In the genomic region with DNA sequence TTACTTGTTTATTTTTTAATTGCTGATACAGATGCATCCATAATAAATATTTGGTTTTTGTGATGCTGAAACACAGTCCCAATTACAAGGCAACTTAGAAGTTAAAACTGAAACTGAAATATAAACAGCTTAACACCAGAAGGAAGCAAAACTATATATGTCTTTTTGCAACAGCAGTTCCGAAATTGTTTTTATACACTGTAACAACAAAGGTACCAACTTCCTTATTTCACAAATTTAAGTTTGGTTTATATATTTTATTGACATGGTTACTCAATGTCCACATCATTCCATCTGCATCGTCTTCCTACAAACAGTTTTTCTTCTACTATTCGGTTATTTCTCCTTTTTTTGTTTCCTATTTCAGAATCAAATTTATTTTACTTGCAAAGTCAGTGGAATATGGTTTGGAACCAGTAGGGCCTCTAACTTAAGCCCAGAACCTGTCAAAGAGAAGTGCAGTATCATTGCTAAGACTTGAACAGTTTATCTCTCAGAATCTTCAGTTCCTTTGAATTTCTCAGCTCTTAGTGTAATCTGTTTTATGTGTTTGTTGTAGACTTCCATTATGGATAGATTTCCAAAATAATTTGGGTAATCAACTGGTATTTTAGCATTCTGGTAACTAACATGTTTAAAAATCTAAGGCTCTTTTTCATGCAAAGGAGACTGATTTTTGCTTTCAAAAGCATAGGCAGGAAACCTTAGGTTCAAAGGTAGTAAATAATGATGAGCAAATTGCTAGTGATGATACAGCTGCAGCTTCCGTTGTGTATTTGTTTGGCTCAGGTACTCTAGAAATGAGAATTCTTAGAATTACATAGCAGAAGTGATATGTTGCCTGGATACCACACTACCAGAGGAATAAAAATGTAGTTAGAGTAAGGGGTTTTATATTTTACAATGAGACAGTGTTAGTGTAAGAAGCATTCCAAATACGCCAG, we compare ENCODE assay signal across 8 cellular contexts. TPM values are rescaled to one million over a fixed set of nuclear protein-coding genes. Genes with fewer than 3 reads are reported as not detected.
A peak's percentile ranks its signal among the peaks of the same experiment; 100 is the strongest.
DNase-seq lines count a peak whose midpoint lies in the region; ATAC-seq and TF ChIP-seq lines count a peak whose summit lies in the region.

No MANE protein-coding gene starts in this region.

- H3K36me3 ChIP-seq in BLaER1 = no peaks in the 10 kb centered on the region
- H3K36me3 ChIP-seq in gastrocnemius medialis = no peaks in the 10 kb centered on the region
- H3K36me3 ChIP-seq in PC-9 (ENCODE audit: low read depth) = no peaks in the 10 kb centered on the region; the same call in 1 of the 2 replicates

- H3K4me3 Mint-ChIP-seq in activated T-helper 17 cell treated with anti-CD3 and anti-CD28 coated beads, Interleukin-2, amount 50 U/mL, for 72 hours = peak overlapping the region; percentile 82

- H3K27me3 ChIP-seq in BLaER1 (no peaks in the 10 kb centered on the region), gastrocnemius medialis (no peaks in the 10 kb centered on the region), PC-9 (ENCODE audit: insufficient read depth, low read depth) (no peaks in the 10 kb centered on the region), foreskin keratinocyte (no peaks in the 10 kb centered on the region)

- TF ChIP-seq CTCF in gastrocnemius medialis (IDR thresholded peaks at IDR 0.05 in 4 of 5, conservative IDR thresholded peaks at IDR 0.05 in 1 of 5) (no peak), PC-9 (conservative IDR thresholded peaks at IDR 0.05) (no peak), foreskin keratinocyte (conservative IDR thresholded peaks at IDR 0.05) (no peak)

- H3K27ac ChIP-seq in BLaER1 (peak overlapping the region; percentile 67), gastrocnemius medialis (peak overlapping the region in 3 of 4 donors; percentile 1 to 19 (median 14)), PC-9 (no peak overlapping the region), foreskin keratinocyte (no peak overlapping the region)

- H3K4me1 ChIP-seq in BLaER1 (peaks cover 49% of the 10 kb centered on the region), gastrocnemius medialis (peaks cover 29 to 38% of the 10 kb centered on the region in 2 donors), PC-9 (replicated peaks; ENCODE audit: insufficient read depth) (peaks cover 30% of the 10 kb centered on the region), foreskin keratinocyte (no peaks in the 10 kb centered on the region)

- in situ Hi-C loops in gastrocnemius medialis (cut with MboI; ENCODE audit: low sequenced_read_pairs in 4 of 4) = no loop called here

- H3K9me2 ChIP-seq in PC-9 (ENCODE audit: insufficient read depth) = no peaks in the 10 kb centered on the region

- H3K36me3 Mint-ChIP-seq in activated T-helper 17 cell treated with anti-CD3 and anti-CD28 coated beads, Interleukin-2, amount 50 U/mL, for 72 hours (ENCODE audit: low read depth) = peaks cover 6% of the 10 kb centered on the region

- H3K4me3 ChIP-seq in BLaER1 = peak overlapping the region; percentile 61
- peak overlapping the region in 1 of 4 donors; percentile 23 for H3K4me3 ChIP-seq in gastrocnemius medialis
- no peak overlapping the region for H3K4me3 ChIP-seq in PC-9

- no peak for TF ChIP-seq POLR2A in gastrocnemius medialis (IDR thresholded peaks at IDR 0.05)

- H3K9me3 ChIP-seq in BLaER1 (no peaks in the 10 kb centered on the region), gastrocnemius medialis (no peaks in the 10 kb centered on the region), PC-9 (ENCODE audit: insufficient read depth, low read depth) (no peaks in the 10 kb centered on the region)

- no TSS peak for BruUV-seq in PC-9 (replicated peaks; lab: Mats Ljungman, UMichigan)

- CTCF ChIA-PET in PC-9 (lab: Charles Lee) = no interaction called here

- intact Hi-C loops in gastrocnemius medialis (cut with DNase I; ENCODE audit: low total_unique reads) = no loop called here
- intact Hi-C loops in PC-9 (cut with micrococcal nuclease; ENCODE audit: unreplicated experiment) = no loop called here

- H3K27ac Mint-ChIP-seq in activated T-helper 17 cell treated with anti-CD3 and anti-CD28 coated beads, Interleukin-2, amount 50 U/mL, for 72 hours = peak overlapping the region; percentile 95

- no peaks in the 10 kb centered on the region for H3K9me3 Mint-ChIP-seq in activated T-helper 17 cell treated with anti-CD3 and anti-CD28 coated beads, Interleukin-2, amount 50 U/mL, for 72 hours

- H3K9ac ChIP-seq in BLaER1 = peak overlapping the region; percentile 66

- peaks cover 11% of the 10 kb centered on the region for H3K79me2 ChIP-seq in PC-9 (ENCODE audit: low read depth)

- peaks cover 42% of the 10 kb centered on the region for H3K4me1 Mint-ChIP-seq in activated T-helper 17 cell treated with anti-CD3 and anti-CD28 coated beads, Interleukin-2, amount 50 U/mL, for 72 hours

- no peaks in the 10 kb centered on the region for H3K27me3 Mint-ChIP-seq in activated T-helper 17 cell treated with anti-CD3 and anti-CD28 coated beads, Interleukin-2, amount 50 U/mL, for 72 hours

- H2AFZ ChIP-seq in PC-9 = no peak overlapping the region

- POLR2A ChIA-PET in PC-9 (lab: Charles Lee; ENCODE audit: unreplicated experiment) = no interaction called here

- H3K4me2 ChIP-seq in BLaER1 (peak overlapping the region; percentile 87), PC-9 (no peak overlapping the region)

- DNase-seq in gastrocnemius medialis = no peak
- DNase-seq in stimulated activated CD8-positive, alpha-beta memory T cell treated with anti-CD3 and anti-CD28 coated beads, Interleukin-4, amount 100 ng/mL, for 48 hours = no peak
- DNase-seq in PC-9 = no peak
- no peak for DNase-seq in foreskin keratinocyte

- H4K20me1 ChIP-seq in BLaER1 = no peaks in the 10 kb centered on the region
- peaks cover 4% of the 10 kb centered on the region; the same call in 1 of the 2 replicates for H4K20me1 ChIP-seq in PC-9 (ENCODE audit: insufficient read depth)

- ATAC-seq in GM19035 (IDR thresholded peaks at IDR 0.05; ENCODE audit: unreplicated experiment) = peak; percentile 61
- peak; percentile 68 for ATAC-seq in HG03175 (IDR thresholded peaks at IDR 0.05; ENCODE audit: unreplicated experiment)
- peak; percentile 91 for ATAC-seq in activated T-helper 17 cell treated with anti-CD3 and anti-CD28 coated beads, Interleukin-2, amount 50 U/mL, for 72 hours (replicated peaks)
- no peak for ATAC-seq in gastrocnemius medialis
- ATAC-seq in foreskin keratinocyte = no peak

- H3F3A ChIP-seq in PC-9 (ENCODE audit: insufficient read depth, low read depth) = peaks cover 39% of the 10 kb centered on the region

RNA-seq across cellular contexts. Expression of gene HSPA8, which starts 8.2 kb away (rescaled TPM):
- 1,000 to 10,000 TPM; 1,670 to 3,247 TPM for total RNA-seq in activated T-helper 17 cell treated with anti-CD3 and anti-CD28 coated beads, Interleukin-2, amount 50 U/mL, for 72 hours
- 1,000 to 10,000 TPM; 1,017 to 1,596 (median 1,399) TPM for total RNA-seq in gastrocnemius medialis
- total RNA-seq in PC-9 (2021) = 796 and 1,103 TPM in 2 replicates
- total RNA-seq in foreskin keratinocyte = 2,207 and 2,862 TPM in 2 replicates
- polyA plus RNA-seq in foreskin keratinocyte = 1,287 and 1,866 TPM in 2 replicates

Comparison
In these comparisons a context has a peak if more than half of its experiments do, and no peak if none do; other contexts are left out.
1. H3K27ac ChIP-seq: peak in BLaER1 (single experiment) and gastrocnemius medialis (3 of 4); none in PC-9 (single experiment) and foreskin keratinocyte (single experiment).
2. ATAC-seq: peak in GM19035 (single experiment), HG03175 (single experiment) and activated T-helper 17 cell treated with anti-CD3 and anti-CD28 coated beads, Interleukin-2, amount 50 U/mL, for 72 hours (single experiment); none in gastrocnemius medialis (0 of 2) and foreskin keratinocyte (single experiment).